ENCODE assay signal across 8 cellular contexts in genomic region chr3:150925751-150926201, GRCh38. TPM values are rescaled to one million over a fixed set of nuclear protein-coding genes. Genes with fewer than 3 reads are reported as not detected.
DNase-seq lines count a peak whose midpoint lies in the region; ATAC-seq, FAIRE-seq and TF ChIP-seq lines count a peak whose summit lies in the region.

No MANE protein-coding gene starts in this region.

- no peaks in the 10 kb centered on the region for H3K9me3 ChIP-seq in CD4-positive, alpha-beta memory T cell (ENCODE audit: control insufficient read depth in 1 of 2, low read length in 2 of 2)
- H3K9me3 ChIP-seq in Panc1 (ENCODE audit: control insufficient read depth, insufficient read depth, low read depth, low read length) (no peaks in the 10 kb centered on the region), heart left ventricle (no peaks in the 10 kb centered on the region), small intestine (ENCODE audit: control insufficient read depth, low read depth) (no peaks in the 10 kb centered on the region)

- H3K27me3 ChIP-seq in CD4-positive, alpha-beta memory T cell (ENCODE audit: insufficient read depth, low read length) = peaks cover 8% of the 10 kb centered on the region
- H3K27me3 ChIP-seq in Panc1 (ENCODE audit: control insufficient read depth, insufficient read depth, low read length) (peaks cover 31% of the 10 kb centered on the region), heart left ventricle (peaks cover 0 to 9% (median 0%) of the 10 kb centered on the region in 9 donors), small intestine (ENCODE audit: control insufficient read depth in 2 of 2, insufficient read depth in 2 of 2, low read length in 2 of 2) (peaks cover 0 to 4% of the 10 kb centered on the region in 2 donors)

- in situ Hi-C loops in Panc1 (cut with HindIII; ENCODE audit: low pct_unique_long_range_greater_than_20kb, low sequenced_read_pairs) = no loop called here

- CTCF ChIA-PET in CD4-positive, alpha-beta memory T cell (lab: Charles Lee; ENCODE audit: partially characterized antibody) = interaction anchor here (0.7 to 1.5 kb wide), 4 partner anchors 12 to 227 kb away, joined by 3 to 4 read pairs (median 3); no protein-coding TSS in a partner anchor
- CTCF ChIA-PET in Panc1 (lab: Charles Lee) = interaction anchor here (0.6 kb wide), 1 partner anchor 52 kb away, joined by 3 read pairs; no protein-coding TSS in a partner anchor

- peak in 4 of 5 donors; percentile 28 to 37 (median 31) for DNase-seq in CD4-positive, alpha-beta memory T cell
- peak; percentile 8 for DNase-seq in Panc1 (ENCODE audit: low read depth, low spot score)
- DNase-seq in heart left ventricle = peak; percentile 11 to 68 (median 39)
- DNase-seq in small intestine = peak; percentile 70
- DNase-seq in RCC 7860 (ENCODE audit: low spot score) = no peak

- BruUV-seq in Panc1 (replicated peaks; lab: Mats Ljungman, UMichigan) = no TSS peak

- no peak for TF ChIP-seq POLR2A in heart left ventricle (IDR thresholded peaks at IDR 0.05)

- H3K36me3 Mint-ChIP-seq in CD4-positive, alpha-beta memory T cell = no peaks in the 10 kb centered on the region
- H3K36me3 Mint-ChIP-seq in activated T-helper 17 cell treated with anti-CD3 and anti-CD28 coated beads, Interleukin-2, amount 50 U/mL, for 72 hours (ENCODE audit: low read depth) = no peaks in the 10 kb centered on the region

- no peaks in the 10 kb centered on the region for H3K36me3 ChIP-seq in CD4-positive, alpha-beta memory T cell (ENCODE audit: insufficient read depth, low read length)
- H3K36me3 ChIP-seq in Panc1 (ENCODE audit: control insufficient read depth, insufficient read depth, low read length) (no peaks in the 10 kb centered on the region), heart left ventricle (no peaks in the 10 kb centered on the region), small intestine (ENCODE audit: control insufficient read depth in 2 of 2, insufficient read depth in 2 of 2, low read length in 2 of 2) (no peaks in the 10 kb centered on the region)

- H3K9me3 Mint-ChIP-seq in CD4-positive, alpha-beta memory T cell = peaks cover 0 to 2% (median 0%) of the 10 kb centered on the region in 8 donors
- no peaks in the 10 kb centered on the region for H3K9me3 Mint-ChIP-seq in activated T-helper 17 cell treated with anti-CD3 and anti-CD28 coated beads, Interleukin-2, amount 50 U/mL, for 72 hours

- ATAC-seq in GM19372 (IDR thresholded peaks at IDR 0.05; ENCODE audit: low read depth, unreplicated experiment) (peak; percentile 90), HG03469 (IDR thresholded peaks at IDR 0.05; ENCODE audit: unreplicated experiment) (peak; percentile 75), Panc1 (peak; percentile 91), heart left ventricle (peak; percentile 20 to 82 (median 78))
- peak; percentile 82 for ATAC-seq in activated T-helper 17 cell treated with anti-CD3 and anti-CD28 coated beads, Interleukin-2, amount 50 U/mL, for 72 hours (replicated peaks)

- WGBS in heart left ventricle, 4 donors = 11 to 22% (median 13%) methylated on average over 8 to 14 of the region's 14 CpGs
- WGBS in small intestine, 3 donors = 2 to 14% (median 7%) methylated on average over 14 of the region's 14 CpGs

- H3K4me1 Mint-ChIP-seq in CD4-positive, alpha-beta memory T cell = peaks cover 3 to 8% (median 6%) of the 10 kb centered on the region in 4 donors
- no peaks in the 10 kb centered on the region for H3K4me1 Mint-ChIP-seq in activated T-helper 17 cell treated with anti-CD3 and anti-CD28 coated beads, Interleukin-2, amount 50 U/mL, for 72 hours

- H3K27me3 Mint-ChIP-seq in CD4-positive, alpha-beta memory T cell = peaks cover 8 to 13% of the 10 kb centered on the region in 2 donors
- peaks cover 17% of the 10 kb centered on the region for H3K27me3 Mint-ChIP-seq in activated T-helper 17 cell treated with anti-CD3 and anti-CD28 coated beads, Interleukin-2, amount 50 U/mL, for 72 hours

- TF ChIP-seq CTCF in Panc1 (IDR thresholded peaks at IDR 0.05) = peak; percentile 90
- TF ChIP-seq CTCF in heart left ventricle (IDR thresholded peaks at IDR 0.05) = peak; percentile 20 to 56 (median 44)

- POLR2A ChIA-PET in CD4-positive, alpha-beta memory T cell (lab: Charles Lee; ENCODE audit: partially characterized antibody) = no interaction called here
- POLR2A ChIA-PET in Panc1 (lab: Charles Lee) = no interaction called here

- no peak overlapping the region for H3K27ac Mint-ChIP-seq in CD4-positive, alpha-beta memory T cell
- no peak overlapping the region for H3K27ac Mint-ChIP-seq in activated T-helper 17 cell treated with anti-CD3 and anti-CD28 coated beads, Interleukin-2, amount 50 U/mL, for 72 hours

- intact Hi-C loops in CD4-positive, alpha-beta memory T cell (cut with micrococcal nuclease) = loop anchor here (5.0 kb wide), 2 partner anchors 162 to 357 kb away; partner anchors contain the start of gene MED12L
- intact Hi-C loops in Panc1 (cut with micrococcal nuclease; ENCODE audit: unreplicated experiment) (loop anchor here (5.0 kb wide), 1 partner anchor 222 kb away; no protein-coding TSS in a partner anchor), heart left ventricle (cut with DNase I) (loop anchor here in 8 of 10 donors (2.0 to 10.0 kb wide), 3 partner anchors 219 to 222 kb away; no protein-coding TSS in a partner anchor)

- peaks cover 3% of the 10 kb centered on the region for H3K4me1 ChIP-seq in CD4-positive, alpha-beta memory T cell (ENCODE audit: insufficient read depth, low read length)
- 0 out of 2 replicates have a peak, but pooled peaks cover 3% of the 10 kb centered on the region for H3K4me1 ChIP-seq in Panc1 (ENCODE audit: control insufficient read depth, insufficient read depth, low read length)
- peaks cover 0 to 7% (median 0%) of the 10 kb centered on the region in 12 donors for H3K4me1 ChIP-seq in heart left ventricle
- H3K4me1 ChIP-seq in small intestine (ENCODE audit: control insufficient read depth in 2 of 2, insufficient read depth in 1 of 2, low read depth in 1 of 2, low read length in 1 of 2) = no peaks in the 10 kb centered on the region

- no peak overlapping the region for H3K4me3 ChIP-seq in CD4-positive, alpha-beta memory T cell (ENCODE audit: low read length in 2 of 2)
- H3K4me3 ChIP-seq in Panc1 (ENCODE audit: low read depth in 2 of 2, low read length in 2 of 2) = no peak overlapping the region
- peak overlapping the region in 6 of 12 donors; percentile 2 to 35 (median 19) for H3K4me3 ChIP-seq in heart left ventricle
- H3K4me3 ChIP-seq in small intestine (ENCODE audit: low read depth in 1 of 2, low read length in 2 of 2) = peak overlapping the region in 1 of 2 donors; percentile 9

- no peak overlapping the region for H3K27ac ChIP-seq in CD4-positive, alpha-beta memory T cell (ENCODE audit: low read depth, low read length)
- H3K27ac ChIP-seq in Panc1 (ENCODE audit: low read length) (no peak overlapping the region), heart left ventricle (no peak overlapping the region), small intestine (ENCODE audit: low read depth in 1 of 2, low read length in 1 of 2) (no peak overlapping the region)

- peak overlapping the region in 7 of 8 donors; percentile 48 to 68 (median 59) for H3K4me3 Mint-ChIP-seq in CD4-positive, alpha-beta memory T cell
- H3K4me3 Mint-ChIP-seq in activated T-helper 17 cell treated with anti-CD3 and anti-CD28 coated beads, Interleukin-2, amount 50 U/mL, for 72 hours = peak overlapping the region; percentile 48

- FAIRE-seq in small intestine (lab: Jason Lieb, UNC) (no peak), RCC 7860 (lab: Jason Lieb, UNC) (no peak)

RNA-seq across cellular contexts. Expression of gene MINDY4B, which starts 20.5 kb away (rescaled TPM):
- total RNA-seq in CD4-positive, alpha-beta memory T cell = not detected
- not detected for polyA plus RNA-seq in CD4-positive, alpha-beta memory T cell
- not detected for total RNA-seq in Panc1 (2021; ENCODE audit: unreplicated experiment)
- not detected for polyA plus RNA-seq in Panc1 (2012; ENCODE audit: insufficient read length)
- total RNA-seq in activated T-helper 17 cell treated with anti-CD3 and anti-CD28 coated beads, Interleukin-2, amount 50 U/mL, for 72 hours = not detected
- under 1 TPM in 1 of 9 donors, not detected in 8; 0.56 TPM for total RNA-seq in heart left ventricle
- not detected for polyA plus RNA-seq in heart left ventricle
- not detected for polyA plus RNA-seq in small intestine

RNA-seq across cellular contexts. Expression of gene CLRN1, which starts 46.8 kb away (rescaled TPM):
- not detected for total RNA-seq in CD4-positive, alpha-beta memory T cell
- not detected for polyA plus RNA-seq in CD4-positive, alpha-beta memory T cell
- total RNA-seq in Panc1 (2021; ENCODE audit: unreplicated experiment) (not detected), heart left ventricle (not detected)
- polyA plus RNA-seq in Panc1 (2012; ENCODE audit: insufficient read length) = not detected
- not detected for total RNA-seq in activated T-helper 17 cell treated with anti-CD3 and anti-CD28 coated beads, Interleukin-2, amount 50 U/mL, for 72 hours
- polyA plus RNA-seq in heart left ventricle (not detected), small intestine (1 to 10 TPM in 2 of 3 donors, under 1 TPM in 1; 0.06 to 4.3 (median 3.6) TPM)
